8 cellular contexts compared by ENCODE assay signal in genomic region chr14:49692895-49693737, GRCh38. TPM values are rescaled to one million over a fixed set of nuclear protein-coding genes. Genes with fewer than 3 reads are reported as not detected.
A peak's percentile ranks its signal among the peaks of the same experiment; 100 is the strongest.
DNase-seq lines count a peak whose midpoint lies in the region.

TSS of gene KLHDC1 (plus strand) at chr14:49693120. CDS start at chr14:49693195, 75 bp downstream.

- H3K4me2 ChIP-seq in GM23248 (ENCODE audit: unreplicated experiment) (peak within 1 kb of the TSS; percentile 87), neuronal stem cell (ENCODE audit: insufficient read depth, low read length, poor library complexity, severe bottlenecking) (peak within 1 kb of the TSS; percentile 94)

- peak within 1 kb of the TSS; percentile 94 for H2BK15ac ChIP-seq in neuronal stem cell (ENCODE audit: low read length)

- in situ Hi-C loops in GM23248 (cut with MboI) = no loop called here

- H3K9me3 ChIP-seq in GM23248 (ENCODE audit: low read depth) (no peaks in the 10 kb centered on the region), neuronal stem cell (replicated peaks in 1 of 2; ENCODE audit: control insufficient read depth in 2 of 2, insufficient read depth in 1 of 2, low read depth in 1 of 2, low read length in 2 of 2) (no peaks in the 10 kb centered on the region)

- peak within 1 kb of the TSS; percentile 94 for H3K14ac ChIP-seq in neuronal stem cell (ENCODE audit: low read length)

- peak within 1 kb of the TSS; percentile 97 for H2BK5ac ChIP-seq in neuronal stem cell (ENCODE audit: low read length)

- H3K23ac ChIP-seq in neuronal stem cell (ENCODE audit: low read depth, low read length, poor library complexity) = peak within 1 kb of the TSS; percentile 97

- H3K27ac ChIP-seq in GM23248 (peak within 1 kb of the TSS; percentile 85), neuronal stem cell (replicated peaks; ENCODE audit: low read length) (no peak within 1 kb of the TSS)

- H3K9ac ChIP-seq in GM23248 (peak within 1 kb of the TSS; percentile 87), neuronal stem cell (ENCODE audit: low read depth, low read length, poor library complexity) (peak within 1 kb of the TSS; percentile 99)

- peaks cover 9% of the 10 kb centered on the region for H3K79me2 ChIP-seq in GM23248 (ENCODE audit: insufficient read depth)

- DNase-seq in Daoy (ENCODE audit: low read depth) (peak; percentile 73), GM23248 (peak; percentile 92), LoVo (ENCODE audit: low spot score) (peak; percentile 69), SHP77 (lab: John Stamatoyannopoulos, UW) (peak; percentile 19 to 66), foreskin melanocyte (peak; percentile 72), neuronal stem cell (ENCODE audit: low spot score) (peak; percentile 57), stromal cell of bone marrow (ENCODE audit: low read depth) (peak; percentile 70)
- DNase-seq in activated naive CD4-positive, alpha-beta T cell (lab: John Stamatoyannopoulos, UW) = peak; percentile 12 to 75 (median 51)

- peak within 1 kb of the TSS; percentile 100 for H2BK12ac ChIP-seq in neuronal stem cell (ENCODE audit: low read length)

- H2AFZ ChIP-seq in GM23248 = peak within 1 kb of the TSS; percentile 92
- H2AFZ ChIP-seq in neuronal stem cell (ENCODE audit: low read length) = peak within 1 kb of the TSS; percentile 92

- no peaks in the 10 kb centered on the region for H4K20me1 ChIP-seq in GM23248 (ENCODE audit: insufficient read depth)

- H3K4me1 ChIP-seq in GM23248 (ENCODE audit: insufficient read depth) (peaks cover 14% of the 10 kb centered on the region; the same call in 1 of the 2 replicates), neuronal stem cell (ENCODE audit: control insufficient read depth in 2 of 2, insufficient read depth in 1 of 2, low read depth in 1 of 2, low read length in 2 of 2) (peaks cover 0 to 6% of the 10 kb centered on the region in 2 donors)

- peak within 1 kb of the TSS; percentile 99 for H4K91ac ChIP-seq in neuronal stem cell (ENCODE audit: low read depth, low read length, poor library complexity)

- H3K27me3 ChIP-seq in GM23248 (replicated peaks; ENCODE audit: insufficient read depth) (no peaks in the 10 kb centered on the region), neuronal stem cell (ENCODE audit: control insufficient read depth in 3 of 3, insufficient read depth in 3 of 3, low read depth in 1 of 3, low read length in 3 of 3) (peaks cover 0 to 7% (median 4%) of the 10 kb centered on the region in 3 experiments)

- H3K79me1 ChIP-seq in neuronal stem cell (ENCODE audit: low read depth, low read length) = no peaks in the 10 kb centered on the region

- peak within 1 kb of the TSS; percentile 87 for H2BK120ac ChIP-seq in neuronal stem cell (ENCODE audit: low read depth, low read length)

- H3K9me2 ChIP-seq in GM23248 (ENCODE audit: insufficient read depth) = no peaks in the 10 kb centered on the region

- H3K36me3 ChIP-seq in GM23248 (ENCODE audit: low read depth) (no peaks in the 10 kb centered on the region), neuronal stem cell (replicated peaks in 1 of 2; ENCODE audit: control insufficient read depth in 2 of 2, insufficient read depth in 2 of 2, low read length in 2 of 2) (no peaks in the 10 kb centered on the region)

- peak within 1 kb of the TSS; percentile 56 for H2AK5ac ChIP-seq in neuronal stem cell (ENCODE audit: low read depth, low read length)

- peak within 1 kb of the TSS; percentile 99 for H3K4ac ChIP-seq in neuronal stem cell (ENCODE audit: low read length)

- H3K4me3 ChIP-seq in GM23248 (peak within 1 kb of the TSS; percentile 81), neuronal stem cell (ENCODE audit: low read length in 2 of 2) (peak within 1 kb of the TSS; percentile 45 to 87)

- H4K8ac ChIP-seq in neuronal stem cell (ENCODE audit: low read depth, low read length) = peak within 1 kb of the TSS; percentile 98

- H3F3A ChIP-seq in GM23248 (ENCODE audit: insufficient read depth) = peaks cover 18% of the 10 kb centered on the region

- H3K18ac ChIP-seq in neuronal stem cell (ENCODE audit: low read length) = peak within 1 kb of the TSS; percentile 100

- 1 to 2% methylated on average over 64 to 74 of the region's 85 CpGs for WGBS in GM23248 (ENCODE audit: low coverage in 1 of 2, low lambda C conversion rate in 2 of 2, missing lambda C conversion rate in 2 of 2), 2 experiments
- WGBS in neuronal stem cell (ENCODE audit: extremely low coverage in 2 of 2, insufficient read length in 2 of 2, insufficient replicate concordance in 1 of 2), 2 donors = no CpG with 5 or more reads among the region's 85 CpGs

RNA-seq across cellular contexts. Expression of gene KLHDC1, which starts in this region (rescaled TPM):
- 0.33 and 0.51 TPM in 2 replicates for total RNA-seq in Daoy (2014; rRNA removed; shearing (Covaris generic))
- total RNA-seq in GM23248 (2014; rRNA removed; shearing (Covaris generic)) = 3.4 and 5.0 TPM in 2 replicates
- polyA plus RNA-seq in GM23248 (2016; fragmentation: Nextera tagmentation; extraction: Ambion mirVana) = 3.0 and 4.1 TPM in 2 replicates
- polyA plus RNA-seq in neuronal stem cell (2013, experiment 1 of 2) = 0.52 TPM
- polyA plus RNA-seq in neuronal stem cell (2013, experiment 2 of 2) = 0.62 TPM

Comparison
In these comparisons a context has a peak if more than half of its experiments do, and no peak if none do; other contexts are left out.
1. Peak in DNase-seq in Daoy; RNA of the gene not detected or under 1 TPM.